ENCODE assay signal across 8 cellular contexts in genomic region chr1:11858968-11859871, GRCh38. TPM values are rescaled to one million over a fixed set of nuclear protein-coding genes. Genes with fewer than 3 reads are reported as not detected.
DNase-seq lines count a peak whose midpoint lies in the region; ATAC-seq and TF ChIP-seq lines count a peak whose summit lies in the region.

No MANE protein-coding gene starts in this region.

- H2BK15ac ChIP-seq in IMR-90 (ENCODE audit: low read depth, low read length) (no peak overlapping the region), mesenchymal stem cell (ENCODE audit: low read depth, poor library complexity, severe bottlenecking) (no peak overlapping the region)

- no peak overlapping the region for H3K27ac ChIP-seq in BLaER1 treated with 17β-estradiol and CSF1 and Interleukin-3, amounts not matched to agents 10 nM and 100 nM
- no peak overlapping the region for H3K27ac ChIP-seq in IMR-90 (ENCODE audit: insufficient read depth, low read length)
- H3K27ac ChIP-seq in colonic mucosa = no peak overlapping the region
- no peak overlapping the region for H3K27ac ChIP-seq in mesenchymal stem cell (ENCODE audit: low read length, poor library complexity, severe bottlenecking)

- H3K4ac ChIP-seq in IMR-90 (ENCODE audit: low read depth, low read length) (no peak overlapping the region), mesenchymal stem cell (ENCODE audit: low read depth in 1 of 2, low read length in 2 of 2) (no peak overlapping the region)

- no peak overlapping the region for H2AK5ac ChIP-seq in IMR-90 (ENCODE audit: low read depth, low read length)
- no peak overlapping the region for H2AK5ac ChIP-seq in mesenchymal stem cell (ENCODE audit: low read length, severe bottlenecking)

- H3K27me3 ChIP-seq in BLaER1 treated with 17β-estradiol and CSF1 and Interleukin-3, amounts not matched to agents 10 nM and 100 nM = peaks cover 11 to 25% (median 15%) of the 10 kb centered on the region in 11 experiments
- H3K27me3 ChIP-seq in IMR-90 (ENCODE audit: control insufficient read depth, insufficient read depth, low read length) (peaks cover 28% of the 10 kb centered on the region), colonic mucosa (peaks cover 23% of the 10 kb centered on the region), mesenchymal stem cell (ENCODE audit: control insufficient read depth in 1 of 2, insufficient read depth in 1 of 2, low read length in 2 of 2) (peaks cover 77 to 85% of the 10 kb centered on the region in 2 experiments)

- H3K79me1 ChIP-seq in IMR-90 (ENCODE audit: low read depth in 1 of 2, low read length in 2 of 2) = no peaks in the 10 kb centered on the region
- no peaks in the 10 kb centered on the region for H3K79me1 ChIP-seq in mesenchymal stem cell (replicated peaks; ENCODE audit: low read length, poor library complexity, severe bottlenecking)

- peaks cover 4% of the 10 kb centered on the region; the same call in 1 of the 2 replicates for H3K9me1 ChIP-seq in IMR-90 (ENCODE audit: insufficient read depth, low read length)

- no peak overlapping the region for H4K8ac ChIP-seq in IMR-90 (ENCODE audit: low read depth in 2 of 2, low read length in 2 of 2)
- no peak overlapping the region for H4K8ac ChIP-seq in mesenchymal stem cell (ENCODE audit: low read length)

- no peaks in the 10 kb centered on the region for H3K36me3 ChIP-seq in BLaER1 treated with 17β-estradiol and CSF1 and Interleukin-3, amounts not matched to agents 10 nM and 100 nM
- H3K36me3 ChIP-seq in IMR-90 (ENCODE audit: control insufficient read depth, insufficient read depth, low read length) (no peaks in the 10 kb centered on the region), colonic mucosa (no peaks in the 10 kb centered on the region), mesenchymal stem cell (ENCODE audit: control insufficient read depth in 1 of 2, insufficient read depth in 2 of 2, low read depth in 1 of 2, low read length in 2 of 2) (no peaks in the 10 kb centered on the region)

- no peak overlapping the region for H4K5ac ChIP-seq in IMR-90 (ENCODE audit: low read depth, low read length)

- ATAC-seq in IMR-90 (ENCODE audit: low read depth) = peak; percentile 90

- intact Hi-C loops in IMR-90 (cut with micrococcal nuclease) (no loop called here), colonic mucosa (cut with DNase I) (no loop called here)

- TF ChIP-seq POLR2A in IMR-90 (IDR thresholded peaks at IDR 0.05; ENCODE audit: low read depth, low read length) = no peak

- H3K14ac ChIP-seq in IMR-90 (replicated peaks; ENCODE audit: low read depth, low read length) = no peak overlapping the region
- no peak overlapping the region for H3K14ac ChIP-seq in mesenchymal stem cell (ENCODE audit: low read length in 2 of 2)

- no peak overlapping the region for H3K4me3 ChIP-seq in BLaER1 treated with 17β-estradiol and CSF1 and Interleukin-3, amounts not matched to agents 10 nM and 100 nM
- H3K4me3 ChIP-seq in IMR-90 (ENCODE audit: insufficient read depth, low read depth, low read length) = no peak overlapping the region
- H3K4me3 ChIP-seq in colonic mucosa = no peak overlapping the region
- H3K4me3 ChIP-seq in mesenchymal stem cell (ENCODE audit: insufficient read depth in 1 of 2, low read depth in 1 of 2, low read length in 2 of 2) = no peak overlapping the region

- H3K4me1 ChIP-seq in BLaER1 treated with 17β-estradiol and CSF1 and Interleukin-3, amounts not matched to agents 10 nM and 100 nM = peaks cover 6 to 36% (median 19%) of the 10 kb centered on the region in 10 experiments; a peak in 19 of 20 replicates
- H3K4me1 ChIP-seq in IMR-90 (ENCODE audit: control insufficient read depth, insufficient read depth, low read length) (0 out of 2 replicates have a peak, but pooled peaks cover 1% of the 10 kb centered on the region), colonic mucosa (no peaks in the 10 kb centered on the region), mesenchymal stem cell (ENCODE audit: control insufficient read depth, insufficient read depth, low read depth, low read length) (peaks cover 13% of the 10 kb centered on the region)

- peaks cover 0 to 50% (median 4%) of the 10 kb centered on the region in 11 experiments; a peak in 6 of 22 replicates for H4K20me1 ChIP-seq in BLaER1 treated with 17β-estradiol and CSF1 and Interleukin-3, amounts not matched to agents 10 nM and 100 nM
- H4K20me1 ChIP-seq in IMR-90 (ENCODE audit: insufficient read depth, low read length) = no peaks in the 10 kb centered on the region

- no peak overlapping the region for H3K56ac ChIP-seq in IMR-90 (ENCODE audit: extremely low read depth, insufficient read depth, low read length)

- POLR2A ChIA-PET in IMR-90 (lab: Charles Lee; ENCODE audit: unreplicated experiment) = no interaction called here

- H2BK5ac ChIP-seq in IMR-90 (ENCODE audit: low read depth, low read length, poor library complexity, severe bottlenecking) (no peak overlapping the region), mesenchymal stem cell (ENCODE audit: low read depth, low read length, poor library complexity, severe bottlenecking) (no peak overlapping the region)

- H2AK9ac ChIP-seq in IMR-90 (replicated peaks; ENCODE audit: low read depth, low read length, poor library complexity) = no peak overlapping the region

- H2BK12ac ChIP-seq in mesenchymal stem cell (ENCODE audit: low read length in 2 of 2) = no peak overlapping the region

- no peak overlapping the region for H3K23ac ChIP-seq in IMR-90 (ENCODE audit: low read depth, low read length)
- H3K23ac ChIP-seq in mesenchymal stem cell (ENCODE audit: low read length in 2 of 2) = peak overlapping the region in 1 of 2 experiments; percentile 56

- no TSS peak for BruUV-seq in IMR-90 (replicated peaks; lab: Mats Ljungman, UMichigan)

- H3K9ac ChIP-seq in BLaER1 treated with 17β-estradiol and CSF1 and Interleukin-3, amounts not matched to agents 10 nM and 100 nM = no peak overlapping the region
- no peak overlapping the region for H3K9ac ChIP-seq in IMR-90 (ENCODE audit: low read depth, low read length)
- no peak overlapping the region for H3K9ac ChIP-seq in colonic mucosa (ENCODE audit: low read depth in 2 of 2, low read length in 2 of 2)
- H3K9ac ChIP-seq in mesenchymal stem cell (ENCODE audit: low read length) = no peak overlapping the region

- no peaks in the 10 kb centered on the region for H3K9me3 ChIP-seq in BLaER1 treated with 17β-estradiol and CSF1 and Interleukin-3, amounts not matched to agents 10 nM and 100 nM (replicated peaks in 1 of 11)
- no peaks in the 10 kb centered on the region for H3K9me3 ChIP-seq in IMR-90 (ENCODE audit: control insufficient read depth, insufficient read depth, low read length)
- no peaks in the 10 kb centered on the region for H3K9me3 ChIP-seq in colonic mucosa
- H3K9me3 ChIP-seq in mesenchymal stem cell (ENCODE audit: control insufficient read depth, low read length) = no peaks in the 10 kb centered on the region

- in situ Hi-C loops in IMR-90 (cut with MboI; ENCODE audit: low sequenced_read_pairs) = no loop called here

- peak overlapping the region; percentile 1 for H2AFZ ChIP-seq in IMR-90 (replicated peaks; ENCODE audit: low read length, poor library complexity)
- H2AFZ ChIP-seq in mesenchymal stem cell (ENCODE audit: low read depth, low read length) = no peak overlapping the region

- no peak overlapping the region for H2BK20ac ChIP-seq in IMR-90 (ENCODE audit: low read depth, low read length)

- peak; percentile 49 for DNase-seq in IMR-90
- DNase-seq in activated CD4-positive, CD25-positive, alpha-beta regulatory T cell treated with anti-CD3 and anti-CD28 coated beads, Interleukin-2, amount 50 U/mL, for 72 hours = peak; percentile 58
- DNase-seq in colonic mucosa = peak; percentile 37
- DNase-seq in mesenchymal stem cell = peak; percentile 62
- peak; percentile 49 for DNase-seq in stimulated activated CD8-positive, alpha-beta memory T cell treated with anti-CD3 and anti-CD28 coated beads, Interleukin-7, amount 100 ng/mL, for 24 hours (ENCODE audit: low read depth)
- no peak for DNase-seq in NCI-H1930 (lab: John Stamatoyannopoulos, UW)
- no peak for DNase-seq in NCI-H345 treated with DMSO at 0.1 percent for 48 hours (lab: John Stamatoyannopoulos, UW; ENCODE audit: unreplicated experiment)

- CTCF ChIA-PET in IMR-90 (lab: Yijun Ruan, JAX) = no interaction called here

- WGBS in IMR-90 (ENCODE audit: extremely low coverage in 2 of 2, insufficient read length in 1 of 2), 2 experiments = 3% methylated on average over 13 of the region's 53 CpGs; no CpG with 5 or more reads in 1 of the 2 experiments
- WGBS in mesenchymal stem cell = 3% methylated on average over 51 of the region's 53 CpGs

- H3K4me2 ChIP-seq in BLaER1 treated with 17β-estradiol and CSF1 and Interleukin-3, amounts not matched to agents 10 nM and 100 nM = peak overlapping the region; percentile 24 to 50 (median 34); a peak in 13 of 22 replicates
- H3K4me2 ChIP-seq in IMR-90 (ENCODE audit: low read depth, low read length) = no peak overlapping the region
- H3K4me2 ChIP-seq in mesenchymal stem cell (ENCODE audit: low read length, poor library complexity, severe bottlenecking) = peak overlapping the region; percentile 45

- H3K18ac ChIP-seq in IMR-90 (ENCODE audit: low read depth, low read length) = no peak overlapping the region
- no peak overlapping the region for H3K18ac ChIP-seq in mesenchymal stem cell (ENCODE audit: low read depth in 1 of 2, low read length in 2 of 2)

- dilution Hi-C loops in IMR-90 (cut with HindIII; ENCODE audit: low sequenced_read_pairs, unreplicated experiment) = no loop called here

- no peak overlapping the region for H4K91ac ChIP-seq in IMR-90 (ENCODE audit: insufficient read depth, low read depth, low read length)
- H4K91ac ChIP-seq in mesenchymal stem cell (ENCODE audit: low read length) = no peak overlapping the region

- TF ChIP-seq RAD21 in IMR-90 (IDR thresholded peaks at IDR 0.05; ENCODE audit: low read length) = no peak

- no peak overlapping the region for H2BK120ac ChIP-seq in IMR-90 (ENCODE audit: low read depth, low read length)
- no peak overlapping the region for H2BK120ac ChIP-seq in mesenchymal stem cell (ENCODE audit: low read depth, low read length)

- TF ChIP-seq CTCF in IMR-90 (conservative IDR thresholded peaks at IDR 0.05; ENCODE audit: low read depth, low read length) (peak; percentile 29), colonic mucosa (IDR thresholded peaks at IDR 0.05) (no peak)

RNA-seq across cellular contexts. Expression of gene NPPB, which starts 0.5 kb away (rescaled TPM):
- total RNA-seq in IMR-90 (2012; rRNA removed) (not detected in 2 replicates), colonic mucosa (not detected)
- polyA plus RNA-seq in IMR-90 (2012; rRNA removed) = 0.24 TPM in 1 of 2 replicates, not detected in the other
- 0.10 TPM in 1 of 2 replicates, not detected in the other for polyA plus RNA-seq in IMR-90 (2012; cell fraction: cytosol; rRNA removed)
- polyA plus RNA-seq in IMR-90 (2012; cell fraction: nucleus; rRNA removed; ENCODE audit: low replicate concordance) = 0.16 TPM in 1 of 2 replicates, not detected in the other
- not detected for polyA plus RNA-seq in mesenchymal stem cell (2013, experiment 1 of 2)
- polyA plus RNA-seq in mesenchymal stem cell (2013, experiment 2 of 2) = 0.07 TPM

RNA-seq across cellular contexts. Expression of gene NPPA, which starts 11.6 kb away (rescaled TPM):
- total RNA-seq in IMR-90 (2012; rRNA removed) = not detected in 2 replicates
- polyA plus RNA-seq in IMR-90 (2012; rRNA removed) = not detected in 2 replicates
- not detected in 2 replicates for polyA plus RNA-seq in IMR-90 (2012; cell fraction: cytosol; rRNA removed)
- polyA plus RNA-seq in IMR-90 (2012; cell fraction: nucleus; rRNA removed; ENCODE audit: low replicate concordance) = not detected in 2 replicates
- 1 to 10 TPM in 1 of 2 donors, not detected in 1; 3.1 TPM for total RNA-seq in colonic mucosa
- not detected for polyA plus RNA-seq in mesenchymal stem cell (2013, experiment 1 of 2)
- not detected for polyA plus RNA-seq in mesenchymal stem cell (2013, experiment 2 of 2)

RNA-seq across cellular contexts. Expression of gene CLCN6, which starts 53.2 kb away (rescaled TPM):
- total RNA-seq in IMR-90 (2012; rRNA removed) = 4.1 and 5.0 TPM in 2 replicates
- 9.7 and 10.6 TPM in 2 replicates for polyA plus RNA-seq in IMR-90 (2012; rRNA removed)
- polyA plus RNA-seq in IMR-90 (2012; cell fraction: cytosol; rRNA removed) = 3.5 and 5.0 TPM in 2 replicates
- 42.7 and 54.8 TPM in 2 replicates for polyA plus RNA-seq in IMR-90 (2012; cell fraction: nucleus; rRNA removed; ENCODE audit: low replicate concordance)
- total RNA-seq in colonic mucosa = 10 to 100 TPM in 1 of 2 donors, 1 to 10 TPM in 1; 8.4 to 14.5 TPM
- polyA plus RNA-seq in mesenchymal stem cell (2013, experiment 1 of 2) = 23.7 TPM
- 22.9 TPM for polyA plus RNA-seq in mesenchymal stem cell (2013, experiment 2 of 2)

RNA-seq across cellular contexts. Expression of gene MTHFR, which starts 53.5 kb away (rescaled TPM):
- total RNA-seq in IMR-90 (2012; rRNA removed) (6.7 and 7.3 TPM in 2 replicates), colonic mucosa (10 to 100 TPM; 23.8 to 30.4 TPM)
- 6.7 and 7.4 TPM in 2 replicates for polyA plus RNA-seq in IMR-90 (2012; rRNA removed)
- 3.5 and 5.5 TPM in 2 replicates for polyA plus RNA-seq in IMR-90 (2012; cell fraction: cytosol; rRNA removed)
- 16.7 and 23.0 TPM in 2 replicates for polyA plus RNA-seq in IMR-90 (2012; cell fraction: nucleus; rRNA removed; ENCODE audit: low replicate concordance)
- 13.7 TPM for polyA plus RNA-seq in mesenchymal stem cell (2013, experiment 1 of 2)
- polyA plus RNA-seq in mesenchymal stem cell (2013, experiment 2 of 2) = 13.3 TPM

Comparison
In these comparisons a context has a peak if more than half of its experiments do, and no peak if none do; other contexts are left out.
1. DNase-seq: peak in IMR-90 (single experiment), activated CD4-positive, CD25-positive, alpha-beta regulatory T cell treated with anti-CD3 and anti-CD28 coated beads, Interleukin-2, amount 50 U/mL, for 72 hours (single experiment), colonic mucosa (single experiment), mesenchymal stem cell (single experiment) and stimulated activated CD8-positive, alpha-beta memory T cell treated with anti-CD3 and anti-CD28 coated beads, Interleukin-7, amount 100 ng/mL, for 24 hours (single experiment); none in NCI-H1930 (0 of 2) and NCI-H345 treated with DMSO at 0.1 percent for 48 hours (single experiment).